ENCODE assay signal across 1 cellular context in the genomic region with DNA sequence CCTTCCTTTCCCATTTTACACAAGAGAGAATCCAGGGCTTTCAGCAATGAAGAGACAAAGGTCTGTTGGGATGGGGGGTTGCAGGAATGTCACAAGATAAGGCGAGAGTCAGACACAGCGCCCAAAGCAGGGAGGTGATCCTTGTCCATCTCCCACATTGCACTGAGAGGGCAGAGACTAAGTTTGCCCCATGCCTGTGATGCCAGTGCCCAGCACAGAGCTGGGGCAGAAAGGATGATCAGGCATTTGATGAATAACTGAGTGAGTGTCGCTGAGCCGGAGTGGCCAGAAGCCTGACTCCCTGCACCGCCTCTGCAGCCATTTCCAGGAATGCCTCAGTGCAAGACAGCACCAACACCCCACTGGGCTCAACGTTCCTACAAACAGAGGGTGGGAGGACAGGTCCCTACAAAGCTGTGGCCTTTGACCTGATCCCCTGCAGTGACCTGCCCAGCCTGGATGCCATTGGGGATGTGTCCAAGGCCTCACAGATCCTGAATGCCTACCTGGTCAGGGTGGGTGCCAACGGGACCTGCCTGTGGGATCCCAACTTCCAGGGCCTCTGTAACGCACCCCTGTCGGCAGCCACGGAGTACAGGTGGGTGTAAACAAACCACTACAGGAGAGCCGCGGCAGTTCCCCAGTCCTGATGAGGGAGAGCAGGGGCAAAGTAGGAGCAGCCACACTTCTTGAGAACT.
TF ChIP-seq lines count a peak whose summit lies in the region.

No MANE protein-coding gene starts in this region.

TF ChIP-seq in HepG2, 621 proteins besides CTCF, POLR2A, EP300 and RAD21 (continued from another document):
- TF ChIP-seq BCLAF1 (IDR thresholded peaks at IDR 0.05) (no peak), CENPT (CRISPR knock-in tag; IDR thresholded peaks at IDR 0.05; ENCODE audit: low read depth) (no peak), IRX3 (CRISPR knock-in tag; IDR thresholded peaks at IDR 0.05; ENCODE audit: borderline replicate concordance, low read depth) (0 out of 2 replicates have a peak, but pooled peaks have one; percentile 47), ZMAT3 (CRISPR knock-in tag; conservative IDR thresholded peaks at IDR 0.05) (no peak), ZFP36L2 (CRISPR knock-in tag; IDR thresholded peaks at IDR 0.05) (no peak), ZNF253 (CRISPR knock-in tag; IDR thresholded peaks at IDR 0.05; ENCODE audit: borderline replicate concordance) (no peak), FOXK2 (IDR thresholded peaks at IDR 0.05) (no peak), HNRNPL (IDR thresholded peaks at IDR 0.05; ENCODE audit: low read depth, low read length) (peak; percentile 93), ZNF235 (CRISPR knock-in tag; IDR thresholded peaks at IDR 0.05; ENCODE audit: borderline replicate concordance) (no peak), NBN (conservative IDR thresholded peaks at IDR 0.05) (no peak), ZNF318 (CRISPR knock-in tag; IDR thresholded peaks at IDR 0.05) (no peak), ZNF672 (CRISPR knock-in tag; IDR thresholded peaks at IDR 0.05) (no peak), NFE2L1 (CRISPR knock-in tag; IDR thresholded peaks at IDR 0.05; ENCODE audit: borderline replicate concordance) (no peak), ZNF552 (CRISPR knock-in tag; IDR thresholded peaks at IDR 0.05; ENCODE audit: borderline replicate concordance) (no peak), ARNT2 (CRISPR knock-in tag; IDR thresholded peaks at IDR 0.05; ENCODE audit: low read depth) (no peak), ZC3H4 (CRISPR knock-in tag; IDR thresholded peaks at IDR 0.05; ENCODE audit: borderline replicate concordance) (no peak), TBX2 (CRISPR knock-in tag; IDR thresholded peaks at IDR 0.05; ENCODE audit: borderline replicate concordance) (peak; percentile 70; the same call in 1 of the 2 replicates), CAMTA2 (CRISPR knock-in tag; IDR thresholded peaks at IDR 0.05; ENCODE audit: borderline replicate concordance) (no peak)
- TF ChIP-seq, protein P1, sequence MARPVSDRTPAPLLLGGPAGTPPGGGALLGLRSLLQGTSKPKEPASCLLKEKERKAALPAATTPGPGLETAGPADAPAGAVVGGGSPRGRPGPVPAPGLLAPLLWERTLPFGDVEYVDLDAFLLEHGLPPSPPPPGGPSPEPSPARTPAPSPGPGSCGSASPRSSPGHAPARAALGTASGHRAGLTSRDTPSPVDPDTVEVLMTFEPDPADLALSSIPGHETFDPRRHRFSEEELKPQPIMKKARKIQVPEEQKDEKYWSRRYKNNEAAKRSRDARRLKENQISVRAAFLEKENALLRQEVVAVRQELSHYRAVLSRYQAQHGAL (CRISPR knock-in tag; IDR thresholded peaks at IDR 0.05; ENCODE audit: not compliant biosample characterization): no peak
TF ChIP-seq in HepG2: peak in this region for 106.
